1 cellular context compared by ENCODE assay signal in the genomic region with DNA sequence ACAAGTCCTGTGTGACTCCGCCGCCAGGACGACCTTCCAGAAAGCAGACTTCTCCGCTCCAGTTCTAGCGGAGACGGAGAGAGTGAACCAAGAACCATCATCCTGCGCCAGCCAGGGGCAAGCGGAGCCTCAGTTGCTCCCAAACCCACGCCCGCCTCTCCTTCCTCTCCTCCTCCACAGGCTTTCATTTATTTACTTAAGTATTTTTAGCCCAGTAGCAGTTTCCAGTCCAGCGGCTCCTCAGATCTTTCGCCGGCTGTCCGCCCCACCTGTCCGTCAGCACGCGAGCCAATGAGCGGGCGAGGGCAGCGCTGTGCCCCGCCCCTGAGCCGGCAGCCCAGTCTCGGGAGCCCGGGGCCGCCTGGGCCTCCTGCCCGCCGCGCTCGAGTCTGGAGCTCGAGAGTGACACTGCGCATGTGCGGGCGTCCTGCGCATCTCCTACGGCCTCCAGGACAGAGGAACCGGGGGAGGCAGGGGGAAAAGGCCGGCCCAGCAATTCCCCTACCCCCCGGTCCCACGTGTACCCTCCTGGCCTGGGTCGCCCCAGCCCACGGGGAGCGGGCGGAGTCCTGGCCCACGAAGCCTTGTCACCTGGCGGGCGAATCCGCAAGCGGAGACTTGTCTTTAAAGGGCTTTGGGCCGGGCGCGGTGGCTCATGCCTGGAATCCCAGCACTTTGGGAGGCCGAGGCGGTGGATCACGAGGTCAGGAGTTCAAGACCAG.
A peak's percentile ranks its signal among the peaks of the same experiment; 100 is the strongest.
TF ChIP-seq lines count a peak whose summit lies in the region.

A gene (plus strand): TSS at position 425 of the 722 bp plus-strand sequence.

TF ChIP-seq in HEK293, 187 proteins besides CTCF, POLR2A, EP300 and RAD21 (continued from another document and continues in another):
- TF ChIP-seq, protein P1, sequence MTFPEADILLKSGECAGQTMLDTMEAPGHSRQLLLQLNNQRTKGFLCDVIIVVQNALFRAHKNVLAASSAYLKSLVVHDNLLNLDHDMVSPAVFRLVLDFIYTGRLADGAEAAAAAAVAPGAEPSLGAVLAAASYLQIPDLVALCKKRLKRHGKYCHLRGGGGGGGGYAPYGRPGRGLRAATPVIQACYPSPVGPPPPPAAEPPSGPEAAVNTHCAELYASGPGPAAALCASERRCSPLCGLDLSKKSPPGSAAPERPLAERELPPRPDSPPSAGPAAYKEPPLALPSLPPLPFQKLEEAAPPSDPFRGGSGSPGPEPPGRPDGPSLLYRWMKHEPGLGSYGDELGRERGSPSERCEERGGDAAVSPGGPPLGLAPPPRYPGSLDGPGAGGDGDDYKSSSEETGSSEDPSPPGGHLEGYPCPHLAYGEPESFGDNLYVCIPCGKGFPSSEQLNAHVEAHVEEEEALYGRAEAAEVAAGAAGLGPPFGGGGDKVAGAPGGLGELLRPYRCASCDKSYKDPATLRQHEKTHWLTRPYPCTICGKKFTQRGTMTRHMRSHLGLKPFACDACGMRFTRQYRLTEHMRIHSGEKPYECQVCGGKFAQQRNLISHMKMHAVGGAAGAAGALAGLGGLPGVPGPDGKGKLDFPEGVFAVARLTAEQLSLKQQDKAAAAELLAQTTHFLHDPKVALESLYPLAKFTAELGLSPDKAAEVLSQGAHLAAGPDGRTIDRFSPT (tag by site-specific recombination; IDR thresholded peaks at IDR 0.05): peak; percentile 87; the same call in 1 of the 2 replicates
- TF ChIP-seq ZNF560 (tag by site-specific recombination; IDR thresholded peaks at IDR 0.05; ENCODE audit: borderline replicate concordance) (no peak), ZNF530 (tag by site-specific recombination; IDR thresholded peaks at IDR 0.05; ENCODE audit: low read depth) (no peak), ZNF768 (tag by site-specific recombination; IDR thresholded peaks at IDR 0.05) (no peak), ZNF214 (tag by site-specific recombination; IDR thresholded peaks at IDR 0.05; ENCODE audit: borderline replicate concordance) (no peak), ZNF2 (tag by site-specific recombination; IDR thresholded peaks at IDR 0.05) (peak; percentile 87; the same call in 1 of the 2 replicates), REPIN1 (tag by site-specific recombination; IDR thresholded peaks at IDR 0.05; ENCODE audit: low read depth) (no peak), OVOL3 (tag by site-specific recombination; IDR thresholded peaks at IDR 0.05) (peak; percentile 52; the same call in 1 of the 2 replicates), KLF1 (tag by site-specific recombination; IDR thresholded peaks at IDR 0.05) (no peak), ZNF239 (tag by site-specific recombination; IDR thresholded peaks at IDR 0.05) (no peak), ZNF747 (tag by site-specific recombination; IDR thresholded peaks at IDR 0.05) (no peak), ZNF777 (tag by site-specific recombination; IDR thresholded peaks at IDR 0.05; ENCODE audit: borderline replicate concordance) (no peak), ZBTB1 (tag by site-specific recombination; IDR thresholded peaks at IDR 0.05) (no peak), SP7 (tag by site-specific recombination; IDR thresholded peaks at IDR 0.05) (peak; percentile 69), YY1 (tag by site-specific recombination; IDR thresholded peaks at IDR 0.05) (no peak), ZNF335 (tag by site-specific recombination; conservative IDR thresholded peaks at IDR 0.05) (peak; percentile 91), WT1 (tag by site-specific recombination; IDR thresholded peaks at IDR 0.05) (peak; percentile 44; the same call in 1 of the 2 replicates), ZNF24 (tag by site-specific recombination; IDR thresholded peaks at IDR 0.05) (peak; percentile 17; the same call in 1 of the 2 replicates), SETDB1 (IDR thresholded peaks at IDR 0.05; ENCODE audit: insufficient read length, low read length) (no peak), MEIS1 (CRISPR knock-in tag; IDR thresholded peaks at IDR 0.05; ENCODE audit: borderline replicate concordance) (no peak), RBAK (tag by site-specific recombination; IDR thresholded peaks at IDR 0.05) (no peak), ZNF394 (tag by site-specific recombination; IDR thresholded peaks at IDR 0.05; ENCODE audit: borderline replicate concordance) (peak; percentile 66; the same call in 1 of the 2 replicates), ZNF266 (tag by site-specific recombination; IDR thresholded peaks at IDR 0.05; ENCODE audit: low read depth) (no peak), GLIS2 (tag by site-specific recombination; IDR thresholded peaks at IDR 0.05) (peak; percentile 98), ZNF121 (tag by site-specific recombination; IDR thresholded peaks at IDR 0.05) (0 out of 2 replicates have a peak, but pooled peaks have one; percentile 18), ZNF623 (tag by site-specific recombination; IDR thresholded peaks at IDR 0.05) (no peak), ZNF10 (tag by site-specific recombination; IDR thresholded peaks at IDR 0.05) (no peak), ZNF624 (tag by site-specific recombination; IDR thresholded peaks at IDR 0.05) (no peak), ZNF366 (tag by site-specific recombination; conservative IDR thresholded peaks at IDR 0.05) (peak; percentile 69; the same call in 1 of the 2 replicates), ZFP37 (tag by site-specific recombination; IDR thresholded peaks at IDR 0.05) (peak; percentile 65; the same call in 1 of the 2 replicates), HOXA7 (CRISPR knock-in tag; IDR thresholded peaks at IDR 0.05; ENCODE audit: borderline replicate concordance) (no peak), ZNF621 (tag by site-specific recombination; IDR thresholded peaks at IDR 0.05) (no peak), ZNF311 (tag by site-specific recombination; IDR thresholded peaks at IDR 0.05; ENCODE audit: borderline replicate concordance) (no peak), HOXC10 (CRISPR knock-in tag; IDR thresholded peaks at IDR 0.05) (no peak), ZNF423 (tag by site-specific recombination; IDR thresholded peaks at IDR 0.05) (0 out of 2 replicates have a peak, but pooled peaks have one; percentile 8), ZNF169 (tag by site-specific recombination; IDR thresholded peaks at IDR 0.05) (no peak), BCL11A (tag by site-specific recombination; IDR thresholded peaks at IDR 0.05; ENCODE audit: low read depth) (0 out of 2 replicates have a peak, but pooled peaks have one; percentile 68), FEZF1 (tag by site-specific recombination; IDR thresholded peaks at IDR 0.05) (no peak), ZNF302 (tag by site-specific recombination; IDR thresholded peaks at IDR 0.05; ENCODE audit: low read depth) (no peak), ZBTB48 (tag by site-specific recombination; IDR thresholded peaks at IDR 0.05) (0 out of 2 replicates have a peak, but pooled peaks have one; percentile 8), ZSCAN23 (tag by site-specific recombination; IDR thresholded peaks at IDR 0.05) (peak; percentile 86; the same call in 1 of the 2 replicates), ZNF341 (tag by site-specific recombination; IDR thresholded peaks at IDR 0.05; ENCODE audit: low read depth) (peak; percentile 92)
- TF ChIP-seq, protein P2, sequence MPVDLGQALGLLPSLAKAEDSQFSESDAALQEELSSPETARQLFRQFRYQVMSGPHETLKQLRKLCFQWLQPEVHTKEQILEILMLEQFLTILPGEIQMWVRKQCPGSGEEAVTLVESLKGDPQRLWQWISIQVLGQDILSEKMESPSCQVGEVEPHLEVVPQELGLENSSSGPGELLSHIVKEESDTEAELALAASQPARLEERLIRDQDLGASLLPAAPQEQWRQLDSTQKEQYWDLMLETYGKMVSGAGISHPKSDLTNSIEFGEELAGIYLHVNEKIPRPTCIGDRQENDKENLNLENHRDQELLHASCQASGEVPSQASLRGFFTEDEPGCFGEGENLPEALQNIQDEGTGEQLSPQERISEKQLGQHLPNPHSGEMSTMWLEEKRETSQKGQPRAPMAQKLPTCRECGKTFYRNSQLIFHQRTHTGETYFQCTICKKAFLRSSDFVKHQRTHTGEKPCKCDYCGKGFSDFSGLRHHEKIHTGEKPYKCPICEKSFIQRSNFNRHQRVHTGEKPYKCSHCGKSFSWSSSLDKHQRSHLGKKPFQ (tag by site-specific recombination; IDR thresholded peaks at IDR 0.05): no peak
- TF ChIP-seq, protein P3, sequence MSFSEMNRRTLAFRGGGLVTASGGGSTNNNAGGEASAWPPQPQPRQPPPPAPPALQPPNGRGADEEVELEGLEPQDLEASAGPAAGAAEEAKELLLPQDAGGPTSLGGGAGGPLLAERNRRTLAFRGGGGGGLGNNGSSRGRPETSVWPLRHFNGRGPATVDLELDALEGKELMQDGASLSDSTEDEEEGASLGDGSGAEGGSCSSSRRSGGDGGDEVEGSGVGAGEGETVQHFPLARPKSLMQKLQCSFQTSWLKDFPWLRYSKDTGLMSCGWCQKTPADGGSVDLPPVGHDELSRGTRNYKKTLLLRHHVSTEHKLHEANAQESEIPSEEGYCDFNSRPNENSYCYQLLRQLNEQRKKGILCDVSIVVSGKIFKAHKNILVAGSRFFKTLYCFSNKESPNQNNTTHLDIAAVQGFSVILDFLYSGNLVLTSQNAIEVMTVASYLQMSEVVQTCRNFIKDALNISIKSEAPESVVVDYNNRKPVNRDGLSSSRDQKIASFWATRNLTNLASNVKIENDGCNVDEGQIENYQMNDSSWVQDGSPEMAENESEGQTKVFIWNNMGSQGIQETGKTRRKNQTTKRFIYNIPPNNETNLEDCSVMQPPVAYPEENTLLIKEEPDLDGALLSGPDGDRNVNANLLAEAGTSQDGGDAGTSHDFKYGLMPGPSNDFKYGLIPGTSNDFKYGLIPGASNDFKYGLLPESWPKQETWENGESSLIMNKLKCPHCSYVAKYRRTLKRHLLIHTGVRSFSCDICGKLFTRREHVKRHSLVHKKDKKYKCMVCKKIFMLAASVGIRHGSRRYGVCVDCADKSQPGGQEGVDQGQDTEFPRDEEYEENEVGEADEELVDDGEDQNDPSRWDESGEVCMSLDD (tag by site-specific recombination; IDR thresholded peaks at IDR 0.05): peak; percentile 85
- TF ChIP-seq, protein P4, sequence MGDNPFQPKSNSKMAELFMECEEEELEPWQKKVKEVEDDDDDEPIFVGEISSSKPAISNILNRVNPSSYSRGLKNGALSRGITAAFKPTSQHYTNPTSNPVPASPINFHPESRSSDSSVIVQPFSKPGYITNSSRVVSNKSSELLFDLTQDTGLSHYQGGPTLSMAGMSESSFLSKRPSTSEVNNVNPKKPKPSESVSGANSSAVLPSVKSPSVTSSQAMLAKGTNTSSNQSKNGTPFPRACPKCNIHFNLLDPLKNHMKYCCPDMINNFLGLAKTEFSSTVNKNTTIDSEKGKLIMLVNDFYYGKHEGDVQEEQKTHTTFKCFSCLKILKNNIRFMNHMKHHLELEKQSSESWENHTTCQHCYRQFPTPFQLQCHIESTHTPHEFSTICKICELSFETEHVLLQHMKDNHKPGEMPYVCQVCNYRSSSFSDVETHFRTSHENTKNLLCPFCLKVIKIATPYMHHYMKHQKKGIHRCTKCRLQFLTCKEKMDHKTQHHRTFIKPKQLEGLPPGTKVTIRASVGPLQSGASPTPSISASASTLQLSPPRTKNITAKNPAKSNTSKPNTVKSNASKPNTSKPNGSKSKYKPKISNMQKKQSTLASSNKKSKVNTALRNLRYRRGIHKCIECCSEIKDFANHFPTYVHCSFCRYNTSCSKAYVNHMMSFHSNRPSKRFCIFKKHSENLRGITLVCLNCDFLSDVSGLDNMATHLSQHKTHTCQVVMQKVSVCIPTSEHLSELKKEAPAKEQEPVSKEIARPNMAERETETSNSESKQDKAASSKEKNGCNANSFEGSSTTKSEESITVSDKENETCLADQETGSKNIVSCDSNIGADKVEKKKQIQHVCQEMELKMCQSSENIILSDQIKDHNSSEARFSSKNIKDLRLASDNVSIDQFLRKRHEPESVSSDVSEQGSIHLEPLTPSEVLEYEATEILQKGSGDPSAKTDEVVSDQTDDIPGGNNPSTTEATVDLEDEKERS (tag by site-specific recombination; IDR thresholded peaks at IDR 0.05): no peak
- TF ChIP-seq, protein P5, sequence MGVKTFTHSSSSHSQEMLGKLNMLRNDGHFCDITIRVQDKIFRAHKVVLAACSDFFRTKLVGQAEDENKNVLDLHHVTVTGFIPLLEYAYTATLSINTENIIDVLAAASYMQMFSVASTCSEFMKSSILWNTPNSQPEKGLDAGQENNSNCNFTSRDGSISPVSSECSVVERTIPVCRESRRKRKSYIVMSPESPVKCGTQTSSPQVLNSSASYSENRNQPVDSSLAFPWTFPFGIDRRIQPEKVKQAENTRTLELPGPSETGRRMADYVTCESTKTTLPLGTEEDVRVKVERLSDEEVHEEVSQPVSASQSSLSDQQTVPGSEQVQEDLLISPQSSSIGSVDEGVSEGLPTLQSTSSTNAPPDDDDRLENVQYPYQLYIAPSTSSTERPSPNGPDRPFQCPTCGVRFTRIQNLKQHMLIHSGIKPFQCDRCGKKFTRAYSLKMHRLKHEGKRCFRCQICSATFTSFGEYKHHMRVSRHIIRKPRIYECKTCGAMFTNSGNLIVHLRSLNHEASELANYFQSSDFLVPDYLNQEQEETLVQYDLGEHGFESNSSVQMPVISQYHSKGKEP (tag by site-specific recombination; IDR thresholded peaks at IDR 0.05): no peak
- TF ChIP-seq, protein P6, sequence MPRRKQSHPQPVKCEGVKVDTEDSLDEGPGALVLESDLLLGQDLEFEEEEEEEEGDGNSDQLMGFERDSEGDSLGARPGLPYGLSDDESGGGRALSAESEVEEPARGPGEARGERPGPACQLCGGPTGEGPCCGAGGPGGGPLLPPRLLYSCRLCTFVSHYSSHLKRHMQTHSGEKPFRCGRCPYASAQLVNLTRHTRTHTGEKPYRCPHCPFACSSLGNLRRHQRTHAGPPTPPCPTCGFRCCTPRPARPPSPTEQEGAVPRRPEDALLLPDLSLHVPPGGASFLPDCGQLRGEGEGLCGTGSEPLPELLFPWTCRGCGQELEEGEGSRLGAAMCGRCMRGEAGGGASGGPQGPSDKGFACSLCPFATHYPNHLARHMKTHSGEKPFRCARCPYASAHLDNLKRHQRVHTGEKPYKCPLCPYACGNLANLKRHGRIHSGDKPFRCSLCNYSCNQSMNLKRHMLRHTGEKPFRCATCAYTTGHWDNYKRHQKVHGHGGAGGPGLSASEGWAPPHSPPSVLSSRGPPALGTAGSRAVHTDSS (tag by site-specific recombination; IDR thresholded peaks at IDR 0.05): no peak; the same call in 1 of the 2 replicates
- TF ChIP-seq, protein P7, sequence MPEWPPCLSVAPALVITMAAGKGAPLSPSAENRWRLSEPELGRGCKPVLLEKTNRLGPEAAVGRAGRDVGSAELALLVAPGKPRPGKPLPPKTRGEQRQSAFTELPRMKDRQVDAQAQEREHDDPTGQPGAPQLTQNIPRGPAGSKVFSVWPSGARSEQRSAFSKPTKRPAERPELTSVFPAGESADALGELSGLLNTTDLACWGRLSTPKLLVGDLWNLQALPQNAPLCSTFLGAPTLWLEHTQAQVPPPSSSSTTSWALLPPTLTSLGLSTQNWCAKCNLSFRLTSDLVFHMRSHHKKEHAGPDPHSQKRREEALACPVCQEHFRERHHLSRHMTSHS (tag by site-specific recombination; IDR thresholded peaks at IDR 0.05): no peak
